In the genomic region with DNA sequence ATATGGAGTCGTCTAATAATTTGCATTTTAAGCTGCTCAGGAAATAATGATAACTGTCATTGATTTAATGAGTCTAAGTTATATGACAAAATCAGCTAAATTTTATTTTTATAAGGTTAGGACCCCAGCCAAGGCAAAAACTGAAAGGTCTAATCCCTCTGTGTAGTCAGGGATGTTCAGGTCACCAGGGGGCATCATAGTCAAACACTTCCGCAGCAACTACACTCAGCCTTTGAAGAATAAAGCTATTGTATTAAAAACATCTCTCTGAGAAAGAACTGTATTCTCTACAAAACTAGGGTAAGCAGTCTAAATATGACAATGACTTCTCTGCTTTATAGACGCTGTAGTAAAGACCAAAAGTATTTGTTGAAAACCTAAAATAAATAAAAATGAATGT, we compare ENCODE assay signal across 1 cellular context.
TF ChIP-seq lines count a peak whose summit lies in the region.

No MANE protein-coding gene starts in this region.

TF ChIP-seq in H1, 55 proteins besides CTCF, POLR2A, EP300 and RAD21 (continued from another document):
- no peak for TF ChIP-seq SIX5 (IDR thresholded peaks at IDR 0.05; ENCODE audit: low read depth, low read length)
- no peak for TF ChIP-seq JUND (IDR thresholded peaks at IDR 0.05; ENCODE audit: low read length)
- no peak for TF ChIP-seq POLR2AphosphoS5 (IDR thresholded peaks at IDR 0.05; ENCODE audit: low read depth, low read length)
- TF ChIP-seq RXRA (IDR thresholded peaks at IDR 0.05; ENCODE audit: insufficient read depth, low read depth, low read length), result no peak
- TF ChIP-seq ASH2L (IDR thresholded peaks at IDR 0.05; ENCODE audit: low read length), result no peak
- TF ChIP-seq GABPA (IDR thresholded peaks at IDR 0.05; ENCODE audit: borderline replicate concordance, insufficient read depth, low read length), result no peak
- TF ChIP-seq KDM5A (IDR thresholded peaks at IDR 0.05; ENCODE audit: low read length), result no peak
- TF ChIP-seq KDM4A (IDR thresholded peaks at IDR 0.05; ENCODE audit: low read depth, low read length, severe bottlenecking), result no peak
- TF ChIP-seq CBX5 (IDR thresholded peaks at IDR 0.05; ENCODE audit: low read depth, low read length), result no peak
- TF ChIP-seq CHD1 (IDR thresholded peaks at IDR 0.05; ENCODE audit: low read depth, low read length), result no peak
- TF ChIP-seq SP2 (IDR thresholded peaks at IDR 0.05; ENCODE audit: low read length), result no peak
- TF ChIP-seq TAF7 (optimal IDR thresholded peaks at IDR 0.05; ENCODE audit: borderline replicate concordance, low read depth, low read length), result no peak
- TF ChIP-seq NANOG (IDR thresholded peaks at IDR 0.05; ENCODE audit: insufficient read depth, low read depth, low read length, poor library complexity, severe bottlenecking), result no peak
- no peak for TF ChIP-seq NRF1 (IDR thresholded peaks at IDR 0.05; ENCODE audit: low read depth, low read length)
